8 cellular contexts compared by ENCODE assay signal in the genomic region with DNA sequence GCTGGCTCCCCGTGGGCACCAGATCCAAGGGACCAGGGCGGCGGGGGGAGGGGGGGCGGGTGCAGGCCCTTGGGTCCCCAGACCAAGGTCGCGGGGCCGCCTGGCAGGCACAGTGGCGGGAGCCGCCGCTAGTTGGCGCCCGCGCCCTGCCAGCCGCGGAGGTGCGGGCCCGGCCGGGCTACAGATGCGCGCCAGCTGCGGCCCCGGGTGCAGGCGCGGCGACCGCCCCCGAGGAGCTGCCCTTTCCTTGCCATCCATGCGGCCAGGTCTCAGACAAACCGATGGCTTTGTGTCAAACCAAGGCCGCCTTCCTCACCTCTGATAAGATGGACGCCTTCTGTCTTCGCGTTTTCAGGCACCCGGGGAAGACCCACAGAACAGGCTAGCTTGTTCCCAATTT. TPM values are rescaled to one million over a fixed set of nuclear protein-coding genes. Genes with fewer than 3 reads are reported as not detected.
A peak's percentile ranks its signal among the peaks of the same experiment; 100 is the strongest.
DNase-seq lines count a peak whose midpoint lies in the region; ATAC-seq, FAIRE-seq and TF ChIP-seq lines count a peak whose summit lies in the region.

No MANE protein-coding gene starts in this region.

- peak overlapping the region; percentile 74 for H3K27ac Mint-ChIP-seq in stimulated activated memory B cell treated with anti-CD40 and anti-IgM and Interleukin-4, amounts not matched to agents 10 μg/mL and 1 μg/mL and 100 μg/mL, for 72 hours

- no peaks in the 10 kb centered on the region for H3K9me3 ChIP-seq in GM12878 (replicated peaks; ENCODE audit: control insufficient read depth, insufficient read depth, low read length)

- TF ChIP-seq EP300 in GM12878 (IDR thresholded peaks at IDR 0.05; ENCODE audit: borderline replicate concordance in 1 of 2, control insufficient read depth in 1 of 2, low read depth in 2 of 2, low read length in 2 of 2), result no peak

- H3K4me1 ChIP-seq in GM12878 (ENCODE audit: control insufficient read depth, insufficient read depth, low read length), result peaks cover 42% of the 10 kb centered on the region

- 0 out of 2 replicates have a peak, but pooled peaks cover 4% of the 10 kb centered on the region for H4K20me1 ChIP-seq in GM12878 (ENCODE audit: control insufficient read depth, insufficient read depth)

- no peaks in the 10 kb centered on the region for H3K27me3 ChIP-seq in GM12878 (replicated peaks in 1 of 2; ENCODE audit: control insufficient read depth in 2 of 2, insufficient read depth in 2 of 2, low read length in 1 of 2)

- FAIRE-seq in GM12878 (lab: Jason Lieb, UNC), result no peak

- no peaks in the 10 kb centered on the region for H3K27me3 Mint-ChIP-seq in stimulated activated memory B cell treated with anti-CD40 and anti-IgM and Interleukin-4, amounts not matched to agents 10 μg/mL and 1 μg/mL and 100 μg/mL, for 72 hours

- SMC1A ChIA-PET in GM12878 (lab: Charles Lee; ENCODE audit: uncharacterized antibody, unreplicated experiment), result interaction anchor here (0.9 to 23.9 kb wide), 14 partner anchors 9 to 274 kb away, joined by 3 to 391 read pairs (median 4); no protein-coding TSS in a partner anchor

- H3K36me3 Mint-ChIP-seq in stimulated activated memory B cell treated with anti-CD40 and anti-IgM and Interleukin-4, amounts not matched to agents 10 μg/mL and 1 μg/mL and 100 μg/mL, for 72 hours, result peaks cover 18% of the 10 kb centered on the region

- peak; percentile 69 for TF ChIP-seq RAD21 in GM12878 (IDR thresholded peaks at IDR 0.05; ENCODE audit: insufficient read depth, low read depth, low read length)

- in situ Hi-C loops in GM12878 (cut with MboI), result no loop called here

- H3K27ac ChIP-seq in GM12878 (ENCODE audit: control insufficient read depth, insufficient read depth), result no peak overlapping the region

- intact Hi-C loops in GM12878 (cut with micrococcal nuclease; ENCODE audit: unreplicated experiment) (loop anchor here (5.0 kb wide), 1 partner anchor 85 kb away; no protein-coding TSS in a partner anchor), left colon (cut with DNase I, micrococcal nuclease) (loop anchor here (10.0 kb wide), 2 partner anchors 103 to 273 kb away; no protein-coding TSS in a partner anchor)

- H3K4me3 ChIP-seq in GM12878, result no peak overlapping the region; the same call in 1 of the 2 replicates

- peak; percentile 32 for ATAC-seq in GM12878
- peak; percentile 70 for ATAC-seq in left colon
- ATAC-seq in stimulated activated memory B cell treated with anti-CD40 and anti-IgM and Interleukin-4, amounts not matched to agents 10 μg/mL and 1 μg/mL and 100 μg/mL, for 72 hours, result peak; percentile 4
- no peak for ATAC-seq in GM18907 (IDR thresholded peaks at IDR 0.05; ENCODE audit: unreplicated experiment)

- TF ChIP-seq CTCF in GM12878 (IDR thresholded peaks at IDR 0.05 in 2 of 3, conservative IDR thresholded peaks at IDR 0.05 in 1 of 3; ENCODE audit: control insufficient read depth in 2 of 3, extremely low read depth in 1 of 3, insufficient read depth in 1 of 3, low read depth in 3 of 3, low read length in 3 of 3), result peak; percentile 46 to 66 (median 62); a peak in 5 of 6 replicates

- POLR2A ChIA-PET in HEK293T (lab: Yijun Ruan, JAX) (no interaction called here), GM12878 (lab: Charles Lee) (interaction anchor here (0.6 to 2.7 kb wide), 9 partner anchors 9 to 105 kb away, joined by 3 to 12 read pairs (median 7); no protein-coding TSS in a partner anchor)

- H3K36me3 ChIP-seq in GM12878 (ENCODE audit: control insufficient read depth in 2 of 2, insufficient read depth in 2 of 2, low read length in 1 of 2), result peaks cover 8 to 17% of the 10 kb centered on the region in 2 experiments

- no peaks in the 10 kb centered on the region for H3K9me3 Mint-ChIP-seq in stimulated activated memory B cell treated with anti-CD40 and anti-IgM and Interleukin-4, amounts not matched to agents 10 μg/mL and 1 μg/mL and 100 μg/mL, for 72 hours

- RAD21 ChIA-PET in GM12878 (lab: Charles Lee; ENCODE audit: unreplicated experiment), result interaction anchor here (0.8 to 7.3 kb wide), 14 partner anchors 15 to 273 kb away, joined by 3 to 99 read pairs (median 6); no protein-coding TSS in a partner anchor

- H3K4me3 Mint-ChIP-seq in stimulated activated memory B cell treated with anti-CD40 and anti-IgM and Interleukin-4, amounts not matched to agents 10 μg/mL and 1 μg/mL and 100 μg/mL, for 72 hours, result peak overlapping the region; percentile 61

- H2AFZ ChIP-seq in GM12878 (ENCODE audit: control insufficient read depth, low read depth, low read length), result no peak overlapping the region

- WGBS in GM12878 (ENCODE audit: insufficient coverage, insufficient replicate concordance, low lambda C conversion rate, missing lambda C conversion rate), result 17% methylated on average over 30 of the region's 34 CpGs

- BruUV-seq in GM12878 (replicated peaks; lab: Mats Ljungman, UMichigan), result no TSS peak

- H3K9ac ChIP-seq in GM12878 (ENCODE audit: control insufficient read depth, insufficient read depth, low read length), result 0 out of 2 replicates have a peak overlapping the region, but pooled peaks have one; percentile 16

- DNase-seq in AG20443 (ENCODE audit: low spot score) (peak; percentile 91), HEK293T (ENCODE audit: extremely low spot score) (peak; percentile 87), T-helper 2 cell (peak; percentile 43 to 62 (median 49)), GM12878 (ENCODE audit: low read depth, low spot score) (no peak), left colon (peak in 1 of 2 donors; percentile 64), NCI-H446 (lab: John Stamatoyannopoulos, UW) (no peak)

- CTCF ChIA-PET in HEK293T (lab: Yijun Ruan, JAX), result interaction anchor here (0.6 to 1.8 kb wide), 8 partner anchors 11 to 274 kb away, joined by 3 to 13 read pairs (median 4); no protein-coding TSS in a partner anchor
- CTCF ChIA-PET in GM12878 (lab: Yijun Ruan, JAX), result interaction anchor here (0.6 to 20.9 kb wide), 23 partner anchors 9 to 271 kb away, joined by 3 to 314 read pairs (median 5); no protein-coding TSS in a partner anchor

- H3K79me2 ChIP-seq in GM12878 (ENCODE audit: control insufficient read depth, insufficient read depth, low read length), result peaks cover 98% of the 10 kb centered on the region

- no peak for TF ChIP-seq POLR2A in GM12878 (IDR thresholded peaks at IDR 0.05; ENCODE audit: low read depth, low read length)

- peak overlapping the region; percentile 76 for H3K4me2 ChIP-seq in GM12878 (ENCODE audit: control insufficient read depth, insufficient read depth)

- H3K4me1 Mint-ChIP-seq in stimulated activated memory B cell treated with anti-CD40 and anti-IgM and Interleukin-4, amounts not matched to agents 10 μg/mL and 1 μg/mL and 100 μg/mL, for 72 hours, result peaks cover 75% of the 10 kb centered on the region

TF ChIP-seq in HEK293T, 16 proteins besides CTCF, POLR2A, EP300 and RAD21 (continues in another document):
- TF ChIP-seq SUZ12 (IDR thresholded peaks at IDR 0.05) (no peak), FOXA1 (IDR thresholded peaks at IDR 0.05) (no peak), ZNF384 (IDR thresholded peaks at IDR 0.05) (no peak), L3MBTL2 (conservative IDR thresholded peaks at IDR 0.05) (no peak), SP1 (IDR thresholded peaks at IDR 0.05) (no peak), CTBP1 (IDR thresholded peaks at IDR 0.05; ENCODE audit: borderline replicate concordance) (no peak), BHLHE40 (IDR thresholded peaks at IDR 0.05; ENCODE audit: borderline replicate concordance) (no peak), FOXK2 (IDR thresholded peaks at IDR 0.05) (no peak), ARNT (IDR thresholded peaks at IDR 0.05) (no peak), NFRKB (IDR thresholded peaks at IDR 0.05) (no peak)

TF ChIP-seq in GM12878, 131 proteins besides CTCF, POLR2A, EP300 and RAD21 (continues in another document):
- TF ChIP-seq ZNF24 (IDR thresholded peaks at IDR 0.05), result 0 out of 2 replicates have a peak, but pooled peaks have one; percentile 8
- no peak for TF ChIP-seq JUND (IDR thresholded peaks at IDR 0.05; ENCODE audit: low read depth, low read length)
- 0 out of 2 replicates have a peak, but pooled peaks have one; percentile 27 for TF ChIP-seq GATAD2B (conservative IDR thresholded peaks at IDR 0.05; ENCODE audit: low read depth)
- TF ChIP-seq NFIC (IDR thresholded peaks at IDR 0.05; ENCODE audit: low read depth, low read length), result no peak
- no peak for TF ChIP-seq TARDBP (IDR thresholded peaks at IDR 0.05; ENCODE audit: borderline replicate concordance)
- TF ChIP-seq IKZF1 (conservative IDR thresholded peaks at IDR 0.05), result peak; percentile 49
- no peak for TF ChIP-seq HDAC6 (IDR thresholded peaks at IDR 0.05; ENCODE audit: unreplicated experiment)

RNA-seq across cellular contexts. Expression of a gene that starts 2.2 kb away (rescaled TPM):
- 101 and 106 TPM in 2 replicates for total RNA-seq in GM12878 (2013; cell fraction: nucleolus; rRNA removed)
- 25.8 and 33.5 TPM in 2 replicates for total RNA-seq in GM12878 (2014; rRNA removed)
- total RNA-seq in GM12878 (2014; rRNA removed; fragmentation: Illumina TruSeq; extraction: Trizol), result 18.4 and 19.0 TPM in 2 replicates
- total RNA-seq in GM12878 (2021), result 148 and 151 TPM in 2 replicates
- polyA plus RNA-seq in GM12878 (2011; ENCODE audit: low read depth), result 44.1 TPM
- 15.0 and 25.8 TPM in 2 replicates for polyA plus RNA-seq in GM12878 (2011; rRNA removed)
- polyA plus RNA-seq in GM12878 (2011; cell fraction: cytosol; rRNA removed), result 45.6 and 51.9 TPM in 2 replicates
- polyA plus RNA-seq in GM12878 (2011; cell fraction: nucleus; rRNA removed), result 72.8 and 112 TPM in 2 replicates
- polyA plus RNA-seq in GM12878 (2012), result 91.6 and 104 TPM in 2 replicates
- polyA plus RNA-seq in GM12878 (2014; fragmentation: Illumina TruSeq; extraction: Trizol), result 48.8 and 61.7 TPM in 2 replicates
- 10 to 100 TPM; 21.6 to 26.3 TPM for polyA plus RNA-seq in GM12878 (2014; fragmentation: Nextera tagmentation; extraction: Ambion mirVana)
- 64.7 and 79.6 TPM in 2 replicates for polyA plus RNA-seq in GM12878 (2014; rRNA removed)
- polyA plus RNA-seq in GM12878 (2016; fragmentation: Nextera tagmentation; extraction: Ambion mirVana), result 10 to 100 TPM; 29.3 to 34.0 TPM
- polyA minus RNA-seq in GM12878 (2011; rRNA and poly(A)+ RNA removed), result 20.0 and 31.7 TPM in 2 replicates
- 30.6 and 47.6 TPM in 2 replicates for polyA minus RNA-seq in GM12878 (2011; cell fraction: cytosol; rRNA and poly(A)+ RNA removed)
- 30.8 and 46.2 TPM in 2 replicates for polyA minus RNA-seq in GM12878 (2011; cell fraction: nucleus; rRNA and poly(A)+ RNA removed)
- 1 to 10 TPM; 1.6 to 5.7 TPM for total RNA-seq in left colon

Comparison
In these comparisons a context has a peak if more than half of its experiments do, and no peak if none do; other contexts are left out.
1. DNase-seq: peak in AG20443 (single experiment), HEK293T (single experiment) and T-helper 2 cell (5 of 5); none in GM12878 (single experiment) and NCI-H446 (0 of 2).